In genomic region chr18:54359233-54359632, GRCh38 we compare ENCODE assay signal across 8 cellular contexts. TPM values are rescaled to one million over a fixed set of nuclear protein-coding genes. Genes with fewer than 3 reads are reported as not detected.
A peak's percentile ranks its signal among the peaks of the same experiment; 100 is the strongest.
DNase-seq lines count a peak whose midpoint lies in the region; ATAC-seq and TF ChIP-seq lines count a peak whose summit lies in the region.

No MANE protein-coding gene starts in this region.

- no peak overlapping the region for H2BK15ac ChIP-seq in H9 (ENCODE audit: low read depth, low read length)

- H2BK12ac ChIP-seq in H9 (ENCODE audit: insufficient read length, low read depth, low read length): no peak overlapping the region

- no peaks in the 10 kb centered on the region for H3K27me3 ChIP-seq in H9 (ENCODE audit: insufficient read depth, low read length)
- no peaks in the 10 kb centered on the region for H3K27me3 ChIP-seq in adipocyte (replicated peaks; ENCODE audit: control insufficient read depth, insufficient read depth, low read length)

- H3K23ac ChIP-seq in H9 (ENCODE audit: insufficient read length, low read depth, low read length): no peak overlapping the region

- H3K27me3 Mint-ChIP-seq in H9 (ENCODE audit: low read depth): no peaks in the 10 kb centered on the region; the same call in 1 of the 2 replicates
- no peaks in the 10 kb centered on the region for H3K27me3 Mint-ChIP-seq in memory B cell

- H3K4me2 ChIP-seq in H9 (ENCODE audit: insufficient read depth, insufficient read length, low read length): peak overlapping the region; percentile 98

- H3K18ac ChIP-seq in H9 (ENCODE audit: insufficient read length, low read depth, low read length): no peak overlapping the region

- H3K36me3 Mint-ChIP-seq in H9 (ENCODE audit: insufficient read depth in 1 of 3, low read depth in 3 of 3): peaks cover 13 to 30% (median 24%) of the 10 kb centered on the region in 3 experiments; a peak in 6 of 7 replicates
- no peaks in the 10 kb centered on the region for H3K36me3 Mint-ChIP-seq in memory B cell

- no peak overlapping the region for H2BK20ac ChIP-seq in H9 (ENCODE audit: low read depth, low read length, poor library complexity, severe bottlenecking)

- in situ Hi-C loops in ACHN (cut with HindIII; ENCODE audit: low pct_ligation_motif_present, low pct_unique_long_range_greater_than_20kb, low sequenced_read_pairs): no loop called here

- no peak overlapping the region for H2BK120ac ChIP-seq in H9 (ENCODE audit: low read depth, low read length, poor library complexity, severe bottlenecking)

- no peak overlapping the region for H3K56ac ChIP-seq in H9 (ENCODE audit: insufficient read length, low read depth, low read length)

- H2BK5ac ChIP-seq in H9 (ENCODE audit: insufficient read length, low read length): no peak overlapping the region

- no peaks in the 10 kb centered on the region for H3K9me3 ChIP-seq in H9 (ENCODE audit: control insufficient read depth, low read depth, low read length)
- no peaks in the 10 kb centered on the region for H3K9me3 ChIP-seq in adipocyte (ENCODE audit: control insufficient read depth, low read length)

- peak overlapping the region; percentile 98 for H3K4me3 ChIP-seq in adipocyte (ENCODE audit: low read length)

- no CpG with 5 or more reads among the region's 6 CpGs for WGBS in H9 (ENCODE audit: extremely low coverage, insufficient read length, low lambda C conversion rate)

- H3K4me1 Mint-ChIP-seq in H9 (peaks cover 23 to 28% of the 10 kb centered on the region in 2 experiments), memory B cell (peaks cover 8% of the 10 kb centered on the region)

- H3T11ph ChIP-seq in H9 (ENCODE audit: low read length): no peak overlapping the region

- peaks cover 3% of the 10 kb centered on the region; the same call in 1 of the 2 replicates for H3K4me1 ChIP-seq in H9 (ENCODE audit: insufficient read depth, low read length)
- H3K4me1 ChIP-seq in adipocyte (ENCODE audit: control insufficient read depth, insufficient read depth, low read length): no peaks in the 10 kb centered on the region

- peaks cover 2% of the 10 kb centered on the region; the same call in 1 of the 2 replicates for H3K79me2 ChIP-seq in H9 (ENCODE audit: insufficient read depth, low read length)

- H3K23me2 ChIP-seq in H9 (ENCODE audit: insufficient read length, low read depth, low read length, poor library complexity, severe bottlenecking): peaks cover 11% of the 10 kb centered on the region

- H3K27ac Mint-ChIP-seq in H9 (no peak overlapping the region), memory B cell (no peak overlapping the region)

- H3K9ac ChIP-seq in H9 (ENCODE audit: extremely low read depth, insufficient read length, low read length): no peak overlapping the region
- H3K9ac ChIP-seq in adipocyte (ENCODE audit: low read length): peak overlapping the region; percentile 83

- no peaks in the 10 kb centered on the region for H4K20me1 ChIP-seq in H9 (ENCODE audit: control insufficient read depth, insufficient read depth, insufficient read length)

- no peak overlapping the region for H3K14ac ChIP-seq in H9 (ENCODE audit: insufficient read depth, low read length)

- no peak overlapping the region for H4K5ac ChIP-seq in H9 (ENCODE audit: insufficient read length, low read depth, low read length)

- no peak overlapping the region for H2AK5ac ChIP-seq in H9 (ENCODE audit: insufficient read length, low read length)

- H3K4me3 Mint-ChIP-seq in H9 (peak overlapping the region; percentile 99 to 100), memory B cell (peak overlapping the region; percentile 99)

- H3K9me3 Mint-ChIP-seq in H9 (no peaks in the 10 kb centered on the region; a peak in 2 of 5 replicates), memory B cell (no peaks in the 10 kb centered on the region)

- H3K4ac ChIP-seq in H9 (ENCODE audit: low read depth, low read length): no peak overlapping the region

- no peaks in the 10 kb centered on the region for H3K36me3 ChIP-seq in adipocyte (ENCODE audit: control insufficient read depth, insufficient read depth, low read length, severe bottlenecking)

- H3K27ac ChIP-seq in H9 (ENCODE audit: insufficient read length, low read depth, low read length): no peak overlapping the region

- no peak for ATAC-seq in memory B cell (ENCODE audit: low read depth)
- no peak for ATAC-seq in GM21619 (IDR thresholded peaks at IDR 0.05; ENCODE audit: unreplicated experiment)

- DNase-seq in ACHN: peak; percentile 16
- DNase-seq in H9: no peak
- DNase-seq in adipocyte (ENCODE audit: low read depth): peak; percentile 39
- no peak for DNase-seq in memory B cell (ENCODE audit: low spot score in 2 of 2)
- DNase-seq in Ammon's horn (ENCODE audit: low spot score): no peak
- no peak for DNase-seq in stimulated activated CD4-positive, alpha-beta T cell treated with anti-CD3 and anti-CD28 coated beads, Interleukin-15, amount 100 ng/mL, for 24 hours
- DNase-seq in effector CD4-positive, alpha-beta T cell: no peak

- H2AFZ ChIP-seq in H9 (ENCODE audit: low read length): no peak overlapping the region

- TF ChIP-seq CTCF in H9 (conservative IDR thresholded peaks at IDR 0.05): no peak

- no peaks in the 10 kb centered on the region for H3K79me1 ChIP-seq in H9 (ENCODE audit: insufficient read depth, low read depth, low read length, poor library complexity, severe bottlenecking)

- no peak overlapping the region for H4K8ac ChIP-seq in H9 (replicated peaks; ENCODE audit: insufficient read length, low read depth, low read length)

- no peak overlapping the region for H4K91ac ChIP-seq in H9 (ENCODE audit: insufficient read length, low read depth, low read length)

RNA-seq across cellular contexts. Expression of gene C18orf54, which starts 1.5 kb away (rescaled TPM):
- total RNA-seq in H9 (2021): 21.6 and 23.2 TPM in 2 replicates

RNA-seq across cellular contexts. Expression of gene STARD6, which starts 1.6 kb away (rescaled TPM):
- total RNA-seq in H9 (2021): not detected in 2 replicates

Comparison
In these comparisons a context has a peak if more than half of its experiments do, and no peak if none do; other contexts are left out.
1. DNase-seq: peak in ACHN (single experiment) and adipocyte (single experiment); none in H9 (single experiment), memory B cell (0 of 2), Ammon's horn (single experiment), stimulated activated CD4-positive, alpha-beta T cell treated with anti-CD3 and anti-CD28 coated beads, Interleukin-15, amount 100 ng/mL, for 24 hours (single experiment) and effector CD4-positive, alpha-beta T cell (single experiment).